ENCODE assay signal across 16 cellular contexts in the genomic region with DNA sequence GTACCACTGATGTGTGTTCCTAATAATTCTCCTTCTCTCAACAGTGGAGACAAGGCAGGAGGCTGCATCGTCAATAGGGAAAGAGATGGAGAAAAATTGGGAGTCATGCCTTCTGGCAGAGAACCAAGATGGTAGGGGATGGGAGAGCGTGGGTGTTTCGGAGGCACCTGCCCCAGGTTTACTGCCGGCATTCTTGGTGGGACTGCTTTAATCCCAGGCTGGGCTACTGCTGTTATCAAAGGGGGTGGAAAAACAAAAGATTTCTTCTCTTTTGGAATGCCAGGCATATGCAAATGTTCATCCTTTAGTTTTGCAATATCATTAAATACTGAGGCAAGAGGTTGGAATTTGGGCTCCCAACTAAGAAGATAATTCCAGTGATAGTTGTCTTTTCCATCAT.
DNase-seq lines count a peak whose midpoint lies in the region; ATAC-seq, FAIRE-seq and TF ChIP-seq lines count a peak whose summit lies in the region.
"Had no signal": no experiment of that assay in that cellular context is flagged by ENCODE, and none has a peak within 500 bp of the region (broad histone marks: within the 10 kb centered on the region; RNA-seq: fewer than 3 reads in every experiment).

No MANE protein-coding gene starts in this region.

- H4K20me1 ChIP-seq in K562 (replicated peaks; ENCODE audit: control insufficient read depth, insufficient read depth, low read length): no peaks in the 10 kb centered on the region

- H3K79me2 ChIP-seq in K562 (ENCODE audit: control insufficient read depth, insufficient read depth, low read length) (no peaks in the 10 kb centered on the region), trophoblast cell (ENCODE audit: control insufficient read depth, insufficient read depth, low read length, poor library complexity) (no peaks in the 10 kb centered on the region)

- H2AK5ac ChIP-seq in trophoblast cell (ENCODE audit: low read length): no peak overlapping the region

- no peaks in the 10 kb centered on the region for H3K9me1 ChIP-seq in K562 (ENCODE audit: control insufficient read depth, insufficient read depth, low read length)

- H3K4me2 ChIP-seq in K562 (ENCODE audit: insufficient read depth, low read length) (no peak overlapping the region), trophoblast cell (ENCODE audit: low read length) (no peak overlapping the region)

- POLR2A ChIA-PET in K562 (lab: Yijun Ruan, JAX): interaction anchor here (0.7 kb wide), 1 partner anchor 491 kb away, joined by 3 read pairs; no protein-coding TSS in a partner anchor
- POLR2A ChIA-PET in activated CD4-positive, alpha-beta memory T cell treated with anti-CD3 and anti-CD28 coated beads for 36 hours (lab: Charles Lee): no interaction called here

- peaks cover 16% of the 10 kb centered on the region for H3K27me3 Mint-ChIP-seq in activated CD4-positive, alpha-beta memory T cell treated with anti-CD3 and anti-CD28 coated beads for 36 hours
- H3K27me3 Mint-ChIP-seq: CD4-positive, CD25-positive, alpha-beta regulatory T cell had no signal

- H3K27me3 ChIP-seq in H7 (ENCODE audit: control insufficient read depth, insufficient read depth, low read length) (no peaks in the 10 kb centered on the region), K562 (ENCODE audit: control insufficient read depth in 2 of 2, insufficient read depth in 2 of 2, low read length in 2 of 2) (no peaks in the 10 kb centered on the region), trophoblast cell (ENCODE audit: insufficient read depth, low read length) (no peaks in the 10 kb centered on the region), tibial artery (no peaks in the 10 kb centered on the region)
- H3K27me3 ChIP-seq: BE2C had no signal

- H4K12ac ChIP-seq in trophoblast cell (ENCODE audit: low read depth, low read length): no peak overlapping the region

- intact Hi-C loops in K562 (cut with micrococcal nuclease): no loop called here
- intact Hi-C loops in activated CD4-positive, alpha-beta memory T cell treated with anti-CD3 and anti-CD28 coated beads for 36 hours (cut with micrococcal nuclease): no loop called here
- intact Hi-C loops in tibial artery (cut with DNase I; ENCODE audit: low total_unique reads): no loop called here

- no peaks in the 10 kb centered on the region for H3K79me1 ChIP-seq in trophoblast cell (ENCODE audit: low read length)

- TF ChIP-seq POLR2A in K562 (conservative IDR thresholded peaks at IDR 0.05): no peak

- no peak overlapping the region for H3K18ac ChIP-seq in trophoblast cell (ENCODE audit: low read length)

- no peaks in the 10 kb centered on the region for H3K4me1 ChIP-seq in K562 (replicated peaks in 1 of 2; ENCODE audit: control insufficient read depth in 2 of 2, insufficient read depth in 2 of 2, low read length in 2 of 2)
- no peaks in the 10 kb centered on the region for H3K4me1 ChIP-seq in trophoblast cell (ENCODE audit: control insufficient read depth in 1 of 2, insufficient read depth in 2 of 2, low read length in 2 of 2)
- no peaks in the 10 kb centered on the region for H3K4me1 ChIP-seq in tibial artery
- H3K4me1 ChIP-seq: BE2C had no signal

- CTCF ChIA-PET in K562 (lab: Yijun Ruan, JAX; ENCODE audit: low intra/inter-chr PET ratio): no interaction called here
- CTCF ChIA-PET in activated CD4-positive, alpha-beta memory T cell treated with anti-CD3 and anti-CD28 coated beads for 36 hours (lab: Charles Lee): no interaction called here

- H3K27ac ChIP-seq in K562 (ENCODE audit: extremely low read depth, low read depth, low read length) (no peak overlapping the region), trophoblast cell (ENCODE audit: low read depth, low read length) (no peak overlapping the region), tibial artery (no peak overlapping the region)

- H3K9ac ChIP-seq in K562 (ENCODE audit: insufficient read depth in 1 of 2, low read depth in 2 of 2, low read length in 2 of 2): no peak overlapping the region
- no peak overlapping the region for H3K9ac ChIP-seq in trophoblast cell (ENCODE audit: low read length)

- in situ Hi-C loops in K562 (cut with MboI): no loop called here

- no peak overlapping the region for H2BK12ac ChIP-seq in trophoblast cell (ENCODE audit: low read length)

- H3K4me3 ChIP-seq in H7 (ENCODE audit: insufficient read depth, low read depth, low read length) (no peak overlapping the region), K562 (no peak overlapping the region), trophoblast cell (ENCODE audit: low read depth, low read length) (no peak overlapping the region), tibial artery (no peak overlapping the region)

- ATAC-seq in K562: no peak
- ATAC-seq: HCT116 had no signal

- H2BK120ac ChIP-seq in trophoblast cell (ENCODE audit: insufficient read depth, low read length, poor library complexity): no peak overlapping the region

- H3K23ac ChIP-seq in trophoblast cell (ENCODE audit: low read length): peak overlapping the region; percentile 27

- TF ChIP-seq RAD21 in K562 (CRISPR knock-in tag; conservative IDR thresholded peaks at IDR 0.05 in 1 of 2, IDR thresholded peaks at IDR 0.05 in 1 of 2): no peak

- no peak overlapping the region for H3K4me3 Mint-ChIP-seq in activated CD4-positive, alpha-beta memory T cell treated with anti-CD3 and anti-CD28 coated beads for 36 hours
- H3K4me3 Mint-ChIP-seq: CD4-positive, CD25-positive, alpha-beta regulatory T cell; CD8-positive, alpha-beta memory T cell had no signal

- TF ChIP-seq CTCF in K562 (IDR thresholded peaks at IDR 0.05 in 2 of 3, conservative IDR thresholded peaks at IDR 0.05 in 1 of 3; ENCODE audit: insufficient read depth in 2 of 3, low read depth in 1 of 3, low read length in 3 of 3): no peak
- no peak for TF ChIP-seq CTCF in tibial artery (IDR thresholded peaks at IDR 0.05)
- TF ChIP-seq CTCF in D721Med (IDR thresholded peaks at IDR 0.05; ENCODE audit: insufficient read depth, missing control alignments): no peak

- H3K36me3 ChIP-seq in H7 (replicated peaks; ENCODE audit: control insufficient read depth, insufficient read depth, low read length): no peaks in the 10 kb centered on the region
- H3K36me3 ChIP-seq in K562 (ENCODE audit: control insufficient read depth, insufficient read depth, low read length): no peaks in the 10 kb centered on the region
- H3K36me3 ChIP-seq in trophoblast cell (ENCODE audit: control insufficient read depth in 1 of 2, insufficient read depth in 2 of 2, low read length in 2 of 2): no peaks in the 10 kb centered on the region
- H3K36me3 ChIP-seq in tibial artery: no peaks in the 10 kb centered on the region
- H3K36me3 ChIP-seq: BE2C had no signal

- no peak overlapping the region for H3K14ac ChIP-seq in trophoblast cell (ENCODE audit: low read length)

- FAIRE-seq in K562 (lab: Jason Lieb, UNC) (no peak), D721Med (lab: Jason Lieb, UNC) (no peak)
- FAIRE-seq: G401.6, GM12892 had no signal

- H3K9me3 Mint-ChIP-seq in activated CD4-positive, alpha-beta memory T cell treated with anti-CD3 and anti-CD28 coated beads for 36 hours: no peaks in the 10 kb centered on the region

- H2AFZ ChIP-seq in K562 (ENCODE audit: low read depth, low read length) (no peak overlapping the region), trophoblast cell (ENCODE audit: insufficient read depth, low read length, poor library complexity) (no peak overlapping the region)

- H3K4ac ChIP-seq in trophoblast cell (ENCODE audit: low read depth, low read length): no peak overlapping the region

- H4K91ac ChIP-seq in trophoblast cell (ENCODE audit: low read depth, low read length): no peak overlapping the region

- no peaks in the 10 kb centered on the region for H3K9me3 ChIP-seq in K562 (replicated peaks; ENCODE audit: control insufficient read depth, insufficient read depth, low read depth, low read length)
- H3K9me3 ChIP-seq in trophoblast cell (ENCODE audit: insufficient read depth, low read depth, low read length): no peaks in the 10 kb centered on the region
- no peaks in the 10 kb centered on the region for H3K9me3 ChIP-seq in tibial artery
- H3K9me3 ChIP-seq: BE2C had no signal

- no TSS peak for BruUV-seq in K562 (replicated peaks; lab: Mats Ljungman, UMichigan)

- H3K36me3 Mint-ChIP-seq in activated CD4-positive, alpha-beta memory T cell treated with anti-CD3 and anti-CD28 coated beads for 36 hours: no peaks in the 10 kb centered on the region
- H3K36me3 Mint-ChIP-seq: CD4-positive, CD25-positive, alpha-beta regulatory T cell; CD8-positive, alpha-beta memory T cell had no signal

- H3K27ac Mint-ChIP-seq in activated CD4-positive, alpha-beta memory T cell treated with anti-CD3 and anti-CD28 coated beads for 36 hours: no peak overlapping the region
- H3K27ac Mint-ChIP-seq: CD4-positive, CD25-positive, alpha-beta regulatory T cell; CD8-positive, alpha-beta memory T cell had no signal

- TF ChIP-seq EP300 in K562 (IDR thresholded peaks at IDR 0.05; ENCODE audit: low read length): no peak

- DNase-seq in AG20443 (ENCODE audit: low spot score) (peak; percentile 20), H7 (peak; percentile 1), K562 (ENCODE audit: extremely low read depth in 1 of 4, low spot score in 3 of 4) (no peak), trophoblast cell (no peak), tibial artery (no peak), D721Med (ENCODE audit: insufficient read length, low spot score) (no peak)
- no peak for DNase-seq in activated CD4-positive, alpha-beta memory T cell treated with anti-CD3 and anti-CD28 coated beads for 36 hours
- DNase-seq: 8988T; BE2C; C1 segment of cervical spinal cord; CD4-positive, CD25-positive, alpha-beta regulatory T cell; CD8-positive, alpha-beta memory T cell; COR-L47 had no signal

- H2BK5ac ChIP-seq in trophoblast cell (ENCODE audit: low read depth, low read length, poor library complexity): no peak overlapping the region

- no peak overlapping the region for H4K8ac ChIP-seq in trophoblast cell (ENCODE audit: low read depth, low read length)

- H3K4me1 Mint-ChIP-seq in activated CD4-positive, alpha-beta memory T cell treated with anti-CD3 and anti-CD28 coated beads for 36 hours (ENCODE audit: low read depth): no peaks in the 10 kb centered on the region
- H3K4me1 Mint-ChIP-seq: CD4-positive, CD25-positive, alpha-beta regulatory T cell; CD8-positive, alpha-beta memory T cell had no signal

- 31% methylated on average over 4 of the region's 4 CpGs for WGBS in K562 (ENCODE audit: insufficient coverage, low coverage, missing lambda C conversion rate)
- WGBS in trophoblast cell (ENCODE audit: extremely low coverage, insufficient coverage, insufficient read length): no CpG with 5 or more reads among the region's 4 CpGs

TF ChIP-seq in K562, 482 proteins besides CTCF, POLR2A, EP300 and RAD21:
- TF ChIP-seq NFXL1 (CRISPR knock-in tag; IDR thresholded peaks at IDR 0.05) (no peak), NFIC (IDR thresholded peaks at IDR 0.05) (peak; percentile 50), SOX6 (IDR thresholded peaks at IDR 0.05) (no peak), NFE2 (IDR thresholded peaks at IDR 0.05; ENCODE audit: low read depth) (peak; percentile 27; the same call in 1 of the 2 replicates), DNMT1 (IDR thresholded peaks at IDR 0.05) (no peak)

Comparison
In these comparisons a context has a peak if more than half of its experiments do, and no peak if none do; other contexts are left out.
1. DNase-seq: peak in AG20443 (single experiment) and H7 (single experiment); none in K562 (0 of 4), trophoblast cell (0 of 2), activated CD4-positive, alpha-beta memory T cell treated with anti-CD3 and anti-CD28 coated beads for 36 hours (single experiment), tibial artery (0 of 2) and D721Med (single experiment).